In the genomic region with DNA sequence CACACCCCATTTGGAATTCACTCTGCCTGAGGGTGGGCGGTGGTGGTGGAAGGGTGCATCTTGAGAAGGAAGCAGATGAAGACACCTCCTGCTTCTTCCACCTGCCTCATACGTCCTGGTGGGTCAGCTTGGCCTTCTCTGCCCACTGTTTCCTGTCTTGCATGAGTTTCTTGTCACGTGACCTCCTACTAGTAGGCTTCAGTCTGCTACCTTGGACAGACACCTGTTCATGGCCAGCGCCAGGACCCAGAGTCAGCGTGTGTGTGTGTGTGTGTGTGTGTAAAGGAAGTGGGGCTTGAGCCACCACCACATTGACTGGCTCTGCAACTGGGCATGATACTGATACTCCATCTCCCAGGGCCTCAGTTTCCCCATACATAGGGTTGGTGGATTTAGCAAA, we compare ENCODE assay signal across 4 cellular contexts.
TF ChIP-seq lines count a peak whose summit lies in the region.

No MANE protein-coding gene starts in this region.

TF ChIP-seq in SK-N-SH, 30 proteins besides CTCF, POLR2A, EP300 and RAD21:
- TF ChIP-seq USF1 (IDR thresholded peaks at IDR 0.05; ENCODE audit: borderline replicate concordance, low read depth) (peak; percentile 30; the same call in 1 of the 2 replicates), EZH2phosphoT487 (IDR thresholded peaks at IDR 0.05; ENCODE audit: borderline replicate concordance, low read depth) (no peak)

TF ChIP-seq in SK-N-SH treated with all-trans-retinoic acid at 6 μM for 48 hours, 23 proteins besides CTCF, POLR2A, EP300 and RAD21:
- no peak for TF ChIP-seq OSR1 (CRISPR knock-in tag; IDR thresholded peaks at IDR 0.05)
- TF ChIP-seq PATZ1 (CRISPR knock-in tag; IDR thresholded peaks at IDR 0.05; ENCODE audit: borderline replicate concordance): no peak
- TF ChIP-seq ESRRG (CRISPR knock-in tag; IDR thresholded peaks at IDR 0.05): no peak
- TF ChIP-seq CSDC2 (CRISPR knock-in tag; IDR thresholded peaks at IDR 0.05): no peak
- no peak for TF ChIP-seq ZFP3 (CRISPR knock-in tag; IDR thresholded peaks at IDR 0.05)
- TF ChIP-seq GLIS3 (CRISPR knock-in tag; IDR thresholded peaks at IDR 0.05): no peak
- TF ChIP-seq, protein P1, sequence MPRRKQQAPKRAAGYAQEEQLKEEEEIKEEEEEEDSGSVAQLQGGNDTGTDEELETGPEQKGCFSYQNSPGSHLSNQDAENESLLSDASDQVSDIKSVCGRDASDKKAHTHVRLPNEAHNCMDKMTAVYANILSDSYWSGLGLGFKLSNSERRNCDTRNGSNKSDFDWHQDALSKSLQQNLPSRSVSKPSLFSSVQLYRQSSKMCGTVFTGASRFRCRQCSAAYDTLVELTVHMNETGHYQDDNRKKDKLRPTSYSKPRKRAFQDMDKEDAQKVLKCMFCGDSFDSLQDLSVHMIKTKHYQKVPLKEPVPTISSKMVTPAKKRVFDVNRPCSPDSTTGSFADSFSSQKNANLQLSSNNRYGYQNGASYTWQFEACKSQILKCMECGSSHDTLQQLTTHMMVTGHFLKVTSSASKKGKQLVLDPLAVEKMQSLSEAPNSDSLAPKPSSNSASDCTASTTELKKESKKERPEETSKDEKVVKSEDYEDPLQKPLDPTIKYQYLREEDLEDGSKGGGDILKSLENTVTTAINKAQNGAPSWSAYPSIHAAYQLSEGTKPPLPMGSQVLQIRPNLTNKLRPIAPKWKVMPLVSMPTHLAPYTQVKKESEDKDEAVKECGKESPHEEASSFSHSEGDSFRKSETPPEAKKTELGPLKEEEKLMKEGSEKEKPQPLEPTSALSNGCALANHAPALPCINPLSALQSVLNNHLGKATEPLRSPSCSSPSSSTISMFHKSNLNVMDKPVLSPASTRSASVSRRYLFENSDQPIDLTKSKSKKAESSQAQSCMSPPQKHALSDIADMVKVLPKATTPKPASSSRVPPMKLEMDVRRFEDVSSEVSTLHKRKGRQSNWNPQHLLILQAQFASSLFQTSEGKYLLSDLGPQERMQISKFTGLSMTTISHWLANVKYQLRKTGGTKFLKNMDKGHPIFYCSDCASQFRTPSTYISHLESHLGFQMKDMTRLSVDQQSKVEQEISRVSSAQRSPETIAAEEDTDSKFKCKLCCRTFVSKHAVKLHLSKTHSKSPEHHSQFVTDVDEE (CRISPR knock-in tag; IDR thresholded peaks at IDR 0.05): no peak
- no peak for TF ChIP-seq RARB (CRISPR knock-in tag; IDR thresholded peaks at IDR 0.05)
- no peak for TF ChIP-seq SNAI2 (CRISPR knock-in tag; IDR thresholded peaks at IDR 0.05)
- TF ChIP-seq ZNF565 (CRISPR knock-in tag; conservative IDR thresholded peaks at IDR 0.05; ENCODE audit: low read depth): no peak

TF ChIP-seq in HEK293, 187 proteins besides CTCF, POLR2A, EP300 and RAD21:
- TF ChIP-seq ZBTB1 (tag by site-specific recombination; IDR thresholded peaks at IDR 0.05) (no peak), ATF2 (tag by site-specific recombination; IDR thresholded peaks at IDR 0.05; ENCODE audit: low read depth) (no peak), REST (tag by site-specific recombination; IDR thresholded peaks at IDR 0.05) (peak; percentile 80), ZNF560 (tag by site-specific recombination; IDR thresholded peaks at IDR 0.05; ENCODE audit: borderline replicate concordance) (no peak)
- TF ChIP-seq, protein P2, sequence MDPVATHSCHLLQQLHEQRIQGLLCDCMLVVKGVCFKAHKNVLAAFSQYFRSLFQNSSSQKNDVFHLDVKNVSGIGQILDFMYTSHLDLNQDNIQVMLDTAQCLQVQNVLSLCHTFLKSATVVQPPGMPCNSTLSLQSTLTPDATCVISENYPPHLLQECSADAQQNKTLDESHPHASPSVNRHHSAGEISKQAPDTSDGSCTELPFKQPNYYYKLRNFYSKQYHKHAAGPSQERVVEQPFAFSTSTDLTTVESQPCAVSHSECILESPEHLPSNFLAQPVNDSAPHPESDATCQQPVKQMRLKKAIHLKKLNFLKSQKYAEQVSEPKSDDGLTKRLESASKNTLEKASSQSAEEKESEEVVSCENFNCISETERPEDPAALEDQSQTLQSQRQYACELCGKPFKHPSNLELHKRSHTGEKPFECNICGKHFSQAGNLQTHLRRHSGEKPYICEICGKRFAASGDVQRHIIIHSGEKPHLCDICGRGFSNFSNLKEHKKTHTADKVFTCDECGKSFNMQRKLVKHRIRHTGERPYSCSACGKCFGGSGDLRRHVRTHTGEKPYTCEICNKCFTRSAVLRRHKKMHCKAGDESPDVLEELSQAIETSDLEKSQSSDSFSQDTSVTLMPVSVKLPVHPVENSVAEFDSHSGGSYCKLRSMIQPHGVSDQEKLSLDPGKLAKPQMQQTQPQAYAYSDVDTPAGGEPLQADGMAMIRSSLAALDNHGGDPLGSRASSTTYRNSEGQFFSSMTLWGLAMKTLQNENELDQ (tag by site-specific recombination; IDR thresholded peaks at IDR 0.05; ENCODE audit: low read depth): no peak

TF ChIP-seq in GM12878, 131 proteins besides CTCF, POLR2A, EP300 and RAD21:
- TF ChIP-seq PKNOX1 (IDR thresholded peaks at IDR 0.05): no peak
- TF ChIP-seq RAD51 (IDR thresholded peaks at IDR 0.05): peak; percentile 66; the same call in 1 of the 2 replicates
- peak; percentile 47 for TF ChIP-seq USF1 (IDR thresholded peaks at IDR 0.05; ENCODE audit: borderline replicate concordance, extremely low read length, insufficient read depth, low read depth, low read length)
